23 cellular contexts compared by ENCODE assay signal in the genomic region with DNA sequence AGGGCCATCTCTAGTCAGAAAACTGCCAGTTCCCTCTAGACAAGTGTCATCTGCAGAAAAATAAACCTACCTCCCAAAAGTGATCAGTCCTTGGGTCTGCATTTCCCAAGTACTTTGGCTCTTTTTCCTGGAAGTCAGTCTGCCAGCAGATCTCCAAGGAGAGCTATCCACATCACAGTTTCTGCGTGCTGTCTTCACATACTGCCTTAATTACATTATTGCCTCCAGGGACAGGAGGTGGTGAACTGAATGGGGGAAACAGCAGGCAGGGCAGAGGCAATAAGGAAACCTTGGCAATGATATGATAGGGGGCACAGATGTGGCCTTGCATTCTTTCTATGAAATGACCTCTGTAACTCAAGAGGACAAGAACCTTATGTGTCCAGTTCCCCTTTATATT.
"Had no signal": no experiment of that assay in that cellular context is flagged by ENCODE, and none has a peak within 500 bp of the region (broad histone marks: within the 10 kb centered on the region; RNA-seq: fewer than 3 reads in every experiment).

No MANE protein-coding gene starts in this region.

- ATAC-seq: esophagus mucosa; gastrocnemius medialis; left lobe of liver; naive thymus-derived CD8-positive, alpha-beta T cell; psoas muscle; right cardiac atrium; stimulated activated effector memory CD8-positive, alpha-beta T cell treated with anti-CD3 and anti-CD28 coated beads, Interleukin-12 subunit alpha, Interleukin-12 subunit beta, amount 100 ng/mL, for 72 hours; stimulated activated naive CD8-positive, alpha-beta T cell treated with anti-CD3 and anti-CD28 coated beads, Interleukin-15, Interleukin-2, amounts not matched to agents 100 U/mL and 50 U/mL, for 24 hours had no signal

- DNase-seq: colonic mucosa; effector CD8-positive, alpha-beta T cell; endodermal cell; foreskin fibroblast; gastrocnemius medialis; head of caudate nucleus; kidney; midbrain; naive thymus-derived CD8-positive, alpha-beta T cell; nephron progenitor cell; nucleus accumbens; posterior cingulate gyrus; psoas muscle; right cardiac atrium; sigmoid colon; stimulated activated CD4-positive, alpha-beta T cell treated with anti-CD3 and anti-CD28 coated beads, Interleukin-2, amount 100 ng/mL, for 24 hours; stimulated activated CD4-positive, alpha-beta T cell treated with anti-CD3 and anti-CD28 coated beads, Interleukin-4, amount 100 ng/mL, for 24 hours; stimulated activated naive CD8-positive, alpha-beta T cell treated with anti-CD3 and anti-CD28 coated beads, Interleukin-15, Interleukin-2, amounts not matched to agents 100 U/mL and 50 U/mL, for 24 hours; substantia nigra; upper lobe of left lung had no signal
